8 cellular contexts compared by ENCODE assay signal in the genomic region with DNA sequence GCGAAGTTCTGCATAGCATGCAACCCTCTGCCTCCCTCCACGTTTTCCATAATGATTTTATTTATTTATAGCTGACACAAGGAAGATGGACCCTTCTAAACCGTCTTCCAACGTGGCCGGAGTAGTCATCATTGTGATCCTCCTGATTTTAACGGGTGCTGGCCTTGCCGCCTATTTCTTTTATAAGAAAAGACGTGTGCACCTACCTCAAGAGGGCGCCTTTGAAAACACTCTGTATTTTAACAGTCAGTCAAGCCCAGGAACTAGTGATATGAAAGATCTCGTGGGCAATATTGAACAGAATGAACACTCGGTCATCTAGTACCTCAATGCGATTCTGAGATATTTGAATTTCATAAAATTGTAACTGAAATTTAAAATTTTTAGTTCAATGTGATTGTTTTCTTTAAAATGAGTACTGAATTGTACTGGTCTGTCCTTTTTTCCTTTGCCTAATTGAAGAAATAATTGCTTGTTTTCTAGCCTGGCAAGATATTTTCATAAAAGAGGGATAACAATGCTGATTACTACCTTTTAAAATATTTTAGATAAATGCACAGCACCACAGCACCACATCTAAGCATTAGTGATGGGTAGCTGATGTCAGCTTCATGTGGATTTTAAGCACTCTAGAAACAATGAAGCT. TPM values are rescaled to one million over a fixed set of nuclear protein-coding genes. Genes with fewer than 3 reads are reported as not detected.
DNase-seq lines count a peak whose midpoint lies in the region; ATAC-seq, FAIRE-seq and TF ChIP-seq lines count a peak whose summit lies in the region.

No MANE protein-coding gene starts in this region.

- no peak for TF ChIP-seq POLR2A in H1 (IDR thresholded peaks at IDR 0.05; ENCODE audit: control extremely low read depth in 1 of 2, low read depth in 2 of 2, low read length in 2 of 2)

- H3K27ac Mint-ChIP-seq in activated CD4-positive, alpha-beta T cell treated with anti-CD3 and anti-CD28 coated beads, Interleukin-2, amount 10 ng/mL, durations not matched to agents 24 days and 14 days = no peak overlapping the region

- no peaks in the 10 kb centered on the region for H3K9me3 Mint-ChIP-seq in activated CD4-positive, alpha-beta T cell treated with anti-CD3 and anti-CD28 coated beads, Interleukin-2, amount 10 ng/mL, durations not matched to agents 24 days and 14 days

- no peak overlapping the region for H3K14ac ChIP-seq in H1 (ENCODE audit: insufficient read length)

- no peaks in the 10 kb centered on the region for H3K4me1 ChIP-seq in H1 (replicated peaks in 1 of 4; ENCODE audit: control insufficient read depth in 3 of 4, insufficient read depth in 4 of 4, low read length in 3 of 4)

- no peaks in the 10 kb centered on the region for H3K23me2 ChIP-seq in H1 (ENCODE audit: low read depth, low read length)

- no peak overlapping the region for H3K4ac ChIP-seq in H1 (replicated peaks; ENCODE audit: insufficient read length, low read depth, low read length)

- no peak overlapping the region for H3K4me3 Mint-ChIP-seq in activated CD4-positive, alpha-beta T cell treated with anti-CD3 and anti-CD28 coated beads, Interleukin-2, amount 10 ng/mL, durations not matched to agents 24 days and 14 days

- H2BK5ac ChIP-seq in H1 (ENCODE audit: low read depth, low read length) = no peak overlapping the region

- CTCF ChIA-PET in H1 (lab: Charles Lee; ENCODE audit: partially characterized antibody) = interaction anchor here (0.7 to 0.9 kb wide), 7 partner anchors 13 to 323 kb away, joined by 3 to 4 read pairs (median 3); no protein-coding TSS in a partner anchor

- ATAC-seq in HG02870 (IDR thresholded peaks at IDR 0.05; ENCODE audit: unreplicated experiment) = peak; percentile 80
- ATAC-seq in esophagus mucosa = no peak

- no peaks in the 10 kb centered on the region for H3K36me3 Mint-ChIP-seq in activated CD4-positive, alpha-beta T cell treated with anti-CD3 and anti-CD28 coated beads, Interleukin-2, amount 10 ng/mL, durations not matched to agents 24 days and 14 days (ENCODE audit: low read depth)

- H3K56ac ChIP-seq in H1 (replicated peaks; ENCODE audit: insufficient read length, low read depth, low read length) = no peak overlapping the region

- FAIRE-seq in H1 (lab: Jason Lieb, UNC) = peak; percentile 45

- H2AK5ac ChIP-seq in H1 (ENCODE audit: low read depth, low read length) = no peak overlapping the region

- no peak overlapping the region for H4K5ac ChIP-seq in H1 (ENCODE audit: insufficient read length, low read depth, low read length)

- no peak for TF ChIP-seq EP300 in H1 (IDR thresholded peaks at IDR 0.05; ENCODE audit: borderline replicate concordance in 1 of 2, low read depth in 2 of 2, low read length in 2 of 2)

- H3K23ac ChIP-seq in H1 (ENCODE audit: insufficient read length) = no peak overlapping the region

- H3K27me3 Mint-ChIP-seq in activated CD4-positive, alpha-beta T cell treated with anti-CD3 and anti-CD28 coated beads, Interleukin-2, amount 10 ng/mL, durations not matched to agents 24 days and 14 days = peaks cover 3% of the 10 kb centered on the region

- H2BK12ac ChIP-seq in H1 (ENCODE audit: low read depth, low read length) = no peak overlapping the region

- peak in 2 of 3 experiments; percentile 50 to 64; a peak in 2 of 4 replicates for TF ChIP-seq CTCF in H1 (IDR thresholded peaks at IDR 0.05; ENCODE audit: control extremely low read depth in 1 of 3, insufficient read depth in 1 of 3, low read depth in 1 of 3, low read length in 3 of 3)

- WGBS in H1 (ENCODE audit: extremely low coverage in 1 of 2, insufficient coverage in 1 of 2, insufficient read length in 1 of 2, insufficient replicate concordance in 2 of 2, low coverage in 1 of 2, low lambda C conversion rate in 2 of 2, missing lambda C conversion rate in 1 of 2), 2 experiments = 43% methylated on average over 12 of the region's 12 CpGs; no CpG with 5 or more reads in 1 of the 2 experiments

- no peaks in the 10 kb centered on the region for H3K4me1 Mint-ChIP-seq in activated CD4-positive, alpha-beta T cell treated with anti-CD3 and anti-CD28 coated beads, Interleukin-2, amount 10 ng/mL, durations not matched to agents 24 days and 14 days

- H3K79me2 ChIP-seq in H1 (ENCODE audit: control insufficient read depth in 1 of 2, insufficient read depth in 2 of 2, low read length in 2 of 2) = no peaks in the 10 kb centered on the region

- H3K9me3 ChIP-seq in H1 (ENCODE audit: insufficient read depth in 2 of 2, low read depth in 1 of 2, low read length in 1 of 2) = no peaks in the 10 kb centered on the region

- H3K27me3 ChIP-seq in H1 (replicated peaks in 1 of 4; ENCODE audit: control insufficient read depth in 3 of 4, extremely low read depth in 1 of 4, insufficient read depth in 3 of 4, low read length in 3 of 4) = no peaks in the 10 kb centered on the region

- H3K4me2 ChIP-seq in H1 (ENCODE audit: insufficient read depth in 1 of 2, low read depth in 2 of 2, low read length in 2 of 2) = no peak overlapping the region

- no peaks in the 10 kb centered on the region for H4K20me1 ChIP-seq in H1 (replicated peaks in 1 of 2; ENCODE audit: control insufficient read depth in 1 of 2, insufficient read depth in 2 of 2, low read length in 2 of 2)

- DNase-seq in activated CD4-positive, alpha-beta T cell treated with anti-CD3 and anti-CD28 coated beads, Interleukin-2, amount 10 ng/mL, durations not matched to agents 24 days and 14 days = peak; percentile 57
- DNase-seq in activated CD4-positive, alpha-beta T cell treated with anti-CD3 and anti-CD28 coated beads, Interleukin-2, amount 50 U/mL, for 4 hours = no peak
- DNase-seq in OCI-M1 (lab: John Stamatoyannopoulos, UW) (peak; percentile 70), H1 (ENCODE audit: low read depth in 1 of 2, low spot score in 2 of 2) (peak in 1 of 2 experiments; percentile 49), myocyte (ENCODE audit: low read depth) (peak; percentile 57)
- no peak for DNase-seq in stimulated activated CD8-positive, alpha-beta memory T cell treated with anti-CD3 and anti-CD28 coated beads, Interleukin-4, amount 100 ng/mL, for 48 hours

- no peak overlapping the region for H4K8ac ChIP-seq in H1 (ENCODE audit: extremely low read depth, insufficient read depth, low read length)

- H2BK15ac ChIP-seq in H1 (ENCODE audit: low read length) = no peak overlapping the region

- no peaks in the 10 kb centered on the region for H3K36me3 ChIP-seq in H1 (ENCODE audit: control insufficient read depth in 2 of 4, insufficient read depth in 4 of 4, low read length in 3 of 4)

- no peak overlapping the region for H3K4me3 ChIP-seq in H1 (ENCODE audit: extremely low read depth in 1 of 4, insufficient read depth in 2 of 4, low read depth in 3 of 4, low read length in 4 of 4)

- no peak overlapping the region for H3K27ac ChIP-seq in H1 (ENCODE audit: low read depth, low read length)

- H2BK20ac ChIP-seq in H1 (ENCODE audit: low read length) = no peak overlapping the region

- no peak overlapping the region for H3K18ac ChIP-seq in H1 (ENCODE audit: extremely low read depth, low read length)

- intact Hi-C loops in activated CD4-positive, alpha-beta T cell treated with anti-CD3 and anti-CD28 coated beads, Interleukin-2, amount 10 ng/mL, durations not matched to agents 24 days and 14 days (cut with micrococcal nuclease) = no loop called here

- TF ChIP-seq RAD21 in H1 (IDR thresholded peaks at IDR 0.05 in 1 of 2, conservative IDR thresholded peaks at IDR 0.05 in 1 of 2; ENCODE audit: low read depth in 2 of 2, low read length in 2 of 2) = peak; percentile 50 to 60

- H2BK120ac ChIP-seq in H1 (replicated peaks; ENCODE audit: low read depth, low read length) = no peak overlapping the region

- H2AFZ ChIP-seq in H1 (ENCODE audit: low read length) = no peak overlapping the region

- no peak overlapping the region for H3K9ac ChIP-seq in H1 (replicated peaks in 1 of 4; ENCODE audit: extremely low read depth in 1 of 4, low read depth in 3 of 4, low read length in 3 of 4)

- POLR2A ChIA-PET in H1 (lab: Charles Lee; ENCODE audit: partially characterized antibody) = no interaction called here

- H4K91ac ChIP-seq in H1 (replicated peaks; ENCODE audit: insufficient read length, low read length) = no peak overlapping the region

- H3K79me1 ChIP-seq in H1 (ENCODE audit: low read depth, low read length) = no peaks in the 10 kb centered on the region

TF ChIP-seq in H1, 55 proteins besides CTCF, POLR2A, EP300 and RAD21:
- TF ChIP-seq, protein P1, sequence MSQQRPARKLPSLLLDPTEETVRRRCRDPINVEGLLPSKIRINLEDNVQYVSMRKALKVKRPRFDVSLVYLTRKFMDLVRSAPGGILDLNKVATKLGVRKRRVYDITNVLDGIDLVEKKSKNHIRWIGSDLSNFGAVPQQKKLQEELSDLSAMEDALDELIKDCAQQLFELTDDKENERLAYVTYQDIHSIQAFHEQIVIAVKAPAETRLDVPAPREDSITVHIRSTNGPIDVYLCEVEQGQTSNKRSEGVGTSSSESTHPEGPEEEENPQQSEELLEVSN (IDR thresholded peaks at IDR 0.05) = peak; percentile 81
- no peak for TF ChIP-seq SIX5 (IDR thresholded peaks at IDR 0.05; ENCODE audit: low read depth, low read length)
TF ChIP-seq in H1: peak in this region for 1.

RNA-seq across cellular contexts. Expression of a gene that starts 41.5 kb away (rescaled TPM):
- total RNA-seq in activated CD4-positive, alpha-beta T cell treated with anti-CD3 and anti-CD28 coated beads, Interleukin-2, amount 10 ng/mL, durations not matched to agents 24 days and 14 days = not detected in 2 replicates
- not detected in 2 replicates for total RNA-seq in H1 (2021; fragmentation: NEBNext Ultra II Directional; extraction: Animal tissue kit (Norgen Biotek cat#: 25700))
- not detected in 2 replicates for polyA plus RNA-seq in H1 (2011; rRNA removed)
- polyA plus RNA-seq in H1 (2011; cell fraction: cytosol; rRNA removed) = not detected
- polyA plus RNA-seq in H1 (2011; cell fraction: nucleus; rRNA removed) = not detected
- not detected in 4 replicates for polyA plus RNA-seq in H1 (2012, experiment 1 of 2)
- not detected for polyA plus RNA-seq in H1 (2012, experiment 2 of 2)
- polyA plus RNA-seq in H1 (2013, experiment 1 of 2) = not detected
- not detected for polyA plus RNA-seq in H1 (2013, experiment 2 of 2)
- polyA minus RNA-seq in H1 (2011; rRNA and poly(A)+ RNA removed) = not detected in 2 replicates
- not detected for polyA minus RNA-seq in H1 (2011; cell fraction: cytosol; rRNA and poly(A)+ RNA removed)
- polyA minus RNA-seq in H1 (2011; cell fraction: nucleus; rRNA and poly(A)+ RNA removed) = not detected
- total RNA-seq in myocyte (not detected in 2 replicates), esophagus mucosa (0.08 TPM)
- polyA plus RNA-seq in myocyte (2012) = not detected

Comparison
In these comparisons a context has a peak if more than half of its experiments do, and no peak if none do; other contexts are left out.
1. DNase-seq: peak in activated CD4-positive, alpha-beta T cell treated with anti-CD3 and anti-CD28 coated beads, Interleukin-2, amount 10 ng/mL, durations not matched to agents 24 days and 14 days (single experiment), OCI-M1 (single experiment) and myocyte (single experiment); none in activated CD4-positive, alpha-beta T cell treated with anti-CD3 and anti-CD28 coated beads, Interleukin-2, amount 50 U/mL, for 4 hours (0 of 2) and stimulated activated CD8-positive, alpha-beta memory T cell treated with anti-CD3 and anti-CD28 coated beads, Interleukin-4, amount 100 ng/mL, for 48 hours (single experiment).